In the genomic region with DNA sequence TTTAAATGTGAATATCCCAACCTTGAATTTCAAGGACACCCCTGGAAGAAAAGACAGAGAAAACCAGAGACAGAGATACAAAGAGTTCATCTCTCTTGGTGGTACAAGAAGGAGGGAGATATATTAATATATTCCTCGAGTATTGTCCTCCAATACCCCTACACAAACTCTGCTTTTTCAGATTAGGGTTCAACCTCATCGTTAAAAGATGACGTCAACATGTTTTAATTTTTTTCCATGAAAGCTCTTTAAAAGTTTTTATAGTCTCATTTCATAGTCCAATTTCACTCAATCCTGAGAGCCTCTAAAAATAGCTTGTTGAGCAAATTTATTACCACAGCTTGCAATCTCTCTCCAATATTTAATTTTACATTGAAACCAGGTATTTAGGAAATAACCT, we compare ENCODE assay signal across 34 cellular contexts. TPM values are rescaled to one million over a fixed set of nuclear protein-coding genes. Genes with fewer than 3 reads are reported as not detected.
"Had no signal": no experiment of that assay in that cellular context is flagged by ENCODE, and none has a peak within 500 bp of the region (broad histone marks: within the 10 kb centered on the region; RNA-seq: fewer than 3 reads in every experiment).

No MANE protein-coding gene starts in this region.

- ATAC-seq: activated CD4-positive, alpha-beta T cell treated with anti-CD3 and anti-CD28 coated beads for 36 hours; activated CD8-positive, alpha-beta memory T cell treated with anti-CD3 and anti-CD28 coated beads, Interleukin-2, amount 10 ng/mL, durations not matched to agents 7 days and 5 days; activated CD8-positive, alpha-beta T cell treated with anti-CD3 and anti-CD28 coated beads, Interleukin-2, amount 10 ng/mL, durations not matched to agents 7 days and 5 days; activated naive CD8-positive, alpha-beta T cell treated with anti-CD3 and anti-CD28 coated beads, Interleukin-2, amount 50 U/mL, for 24 hours; foreskin keratinocyte; gastrocnemius medialis had no signal

- H3K9me3 Mint-ChIP-seq: activated CD4-positive, alpha-beta memory T cell treated with anti-CD3 and anti-CD28 coated beads for 36 hours; activated CD4-positive, alpha-beta T cell treated with anti-CD3 and anti-CD28 coated beads, Interleukin-2, amount 10 ng/mL, durations not matched to agents 24 days and 14 days; activated naive CD4-positive, alpha-beta T cell treated with anti-CD3 and anti-CD28 coated beads for 36 hours; activated naive CD4-positive, alpha-beta T cell treated with anti-CD3 and anti-CD28 coated beads, Interleukin-2, amount 50 U/mL, for 24 hours; activated naive CD8-positive, alpha-beta T cell treated with anti-CD3 and anti-CD28 coated beads, Interleukin-2, amount 50 U/mL, for 24 hours; activated T-helper 2 cell treated with anti-CD3 and anti-CD28 coated beads, Interferon-gamma antibody, Interleukin-2, Interleukin-4, amounts not matched to agents 10 μg/mL and 5 μg/mL and 100 μg/mL, durations not matched to agents 14 hours and 24 hours and 36 hours; central memory CD8-positive, alpha-beta T cell had no signal

- H3K27ac ChIP-seq: adrenal gland, brain microvascular endothelial cell, coronary artery, dorsolateral prefrontal cortex, foreskin keratinocyte, gastrocnemius medialis had no signal

- H3K4me3 ChIP-seq: adrenal gland, coronary artery, dorsolateral prefrontal cortex, esophagus muscularis mucosa, gastrocnemius medialis had no signal

- H3K27me3 ChIP-seq: adrenal gland, brain microvascular endothelial cell, esophagus muscularis mucosa, gastrocnemius medialis had no signal

- H3K9me3 ChIP-seq: adrenal gland, esophagus muscularis mucosa, gastrocnemius medialis had no signal

- H3K4me1 Mint-ChIP-seq: activated CD4-positive, alpha-beta T cell treated with anti-CD3 and anti-CD28 coated beads for 36 hours; activated CD4-positive, alpha-beta T cell treated with anti-CD3 and anti-CD28 coated beads, Interleukin-2, amount 10 ng/mL, durations not matched to agents 24 days and 14 days; activated CD8-positive, alpha-beta memory T cell treated with anti-CD3 and anti-CD28 coated beads, Interleukin-2, amount 10 ng/mL, durations not matched to agents 7 days and 5 days; activated naive CD4-positive, alpha-beta T cell treated with anti-CD3 and anti-CD28 coated beads, Interleukin-2, amount 50 U/mL, for 24 hours; activated naive CD8-positive, alpha-beta T cell treated with anti-CD3 and anti-CD28 coated beads for 36 hours; activated naive CD8-positive, alpha-beta T cell treated with anti-CD3 and anti-CD28 coated beads, Interleukin-2, amount 50 U/mL, for 24 hours; central memory CD8-positive, alpha-beta T cell had no signal

- H3K27ac Mint-ChIP-seq: activated CD4-positive, alpha-beta memory T cell treated with anti-CD3 and anti-CD28 coated beads for 36 hours; activated CD4-positive, alpha-beta T cell treated with anti-CD3 and anti-CD28 coated beads for 36 hours; activated CD4-positive, alpha-beta T cell treated with anti-CD3 and anti-CD28 coated beads, Interleukin-2, amount 10 ng/mL, durations not matched to agents 24 days and 14 days; activated CD8-positive, alpha-beta memory T cell treated with anti-CD3 and anti-CD28 coated beads, Interleukin-2, amount 10 ng/mL, durations not matched to agents 7 days and 5 days; activated CD8-positive, alpha-beta T cell treated with anti-CD3 and anti-CD28 coated beads, Interleukin-2, amount 10 ng/mL, durations not matched to agents 7 days and 5 days; activated naive CD4-positive, alpha-beta T cell treated with anti-CD3 and anti-CD28 coated beads for 36 hours; activated naive CD4-positive, alpha-beta T cell treated with anti-CD3 and anti-CD28 coated beads, Interleukin-2, amount 50 U/mL, for 24 hours; activated naive CD8-positive, alpha-beta T cell treated with anti-CD3 and anti-CD28 coated beads for 36 hours; activated naive CD8-positive, alpha-beta T cell treated with anti-CD3 and anti-CD28 coated beads, Interleukin-2, amount 50 U/mL, for 24 hours; activated T-helper 1 cell treated with anti-CD3 and anti-CD28 coated beads, Interleukin-12 subunit alpha, Interleukin-12 subunit beta, Interleukin-2, Interleukin-4 antibody, amounts not matched to agents 30 ng/mL and 10 ng/mL and 1 ng/mL, durations not matched to agents 14 hours and 24 hours and 36 hours; activated T-helper 2 cell treated with anti-CD3 and anti-CD28 coated beads, Interferon-gamma antibody, Interleukin-2, Interleukin-4, amounts not matched to agents 10 μg/mL and 5 μg/mL and 100 μg/mL, durations not matched to agents 14 hours and 24 hours and 36 hours; dendritic cell treated with granulocyte-macrophage colony-stimulating factor and Interleukin-4, amounts not matched to agents 40 ng/mL and 50 ng/mL, for 4 days had no signal

- DNase-seq: activated CD4-positive, alpha-beta memory T cell treated with anti-CD3 and anti-CD28 coated beads for 36 hours; activated CD4-positive, alpha-beta T cell treated with anti-CD3 and anti-CD28 coated beads for 36 hours; activated CD4-positive, alpha-beta T cell treated with anti-CD3 and anti-CD28 coated beads, Interleukin-2, amount 10 ng/mL, durations not matched to agents 24 days and 14 days; activated CD4-positive, CD25-positive, alpha-beta regulatory T cell; activated CD4-positive, CD25-positive, alpha-beta regulatory T cell treated with anti-CD3 and anti-CD28 coated beads, Interleukin-2, amount 50 U/mL, for 72 hours; activated CD8-positive, alpha-beta memory T cell treated with anti-CD3 and anti-CD28 coated beads, Interleukin-2, amount 10 ng/mL, durations not matched to agents 7 days and 5 days; activated CD8-positive, alpha-beta memory T cell treated with anti-CD3 and anti-CD28 coated beads, Interleukin-2, amount 50 U/mL, for 4 hours; activated CD8-positive, alpha-beta T cell treated with anti-CD3 and anti-CD28 coated beads, Interleukin-2, amount 10 ng/mL, durations not matched to agents 7 days and 5 days; activated effector memory CD4-positive, alpha-beta T cell treated with anti-CD3 and anti-CD28 coated beads, Interleukin-2, amount 50 U/mL, for 16 hours; activated naive CD4-positive, alpha-beta T cell treated with anti-CD3 and anti-CD28 coated beads for 36 hours; activated naive CD8-positive, alpha-beta T cell treated with anti-CD3 and anti-CD28 coated beads for 36 hours; activated naive CD8-positive, alpha-beta T cell treated with anti-CD3 and anti-CD28 coated beads, Interleukin-2, amount 50 U/mL, for 24 hours; activated T-cell treated with anti-CD3 and anti-CD28 coated beads, Interleukin-2, amount 50 U/mL, for 1 hour; activated T-cell treated with anti-CD3 and anti-CD28 coated beads, Interleukin-2, amount 50 U/mL, for 48 hours; adrenal gland; amygdala; aorta; brain microvascular endothelial cell; dorsolateral prefrontal cortex; effector memory CD4-positive, alpha-beta T cell; erythroblast; foreskin keratinocyte; gastrocnemius medialis; T-helper 2 cell had no signal

- H3K36me3 ChIP-seq: adrenal gland, brain microvascular endothelial cell, esophagus muscularis mucosa, gastrocnemius medialis had no signal

- H3K36me3 Mint-ChIP-seq: activated CD4-positive, alpha-beta memory T cell treated with anti-CD3 and anti-CD28 coated beads for 36 hours; activated CD8-positive, alpha-beta memory T cell treated with anti-CD3 and anti-CD28 coated beads, Interleukin-2, amount 10 ng/mL, durations not matched to agents 7 days and 5 days; activated naive CD4-positive, alpha-beta T cell treated with anti-CD3 and anti-CD28 coated beads, Interleukin-2, amount 50 U/mL, for 24 hours; activated naive CD8-positive, alpha-beta T cell treated with anti-CD3 and anti-CD28 coated beads for 36 hours had no signal

- H3K4me3 Mint-ChIP-seq: activated CD4-positive, alpha-beta memory T cell treated with anti-CD3 and anti-CD28 coated beads for 36 hours; activated CD4-positive, alpha-beta T cell treated with anti-CD3 and anti-CD28 coated beads for 36 hours; activated CD4-positive, alpha-beta T cell treated with anti-CD3 and anti-CD28 coated beads, Interleukin-2, amount 10 ng/mL, durations not matched to agents 24 days and 14 days; activated CD8-positive, alpha-beta memory T cell treated with anti-CD3 and anti-CD28 coated beads, Interleukin-2, amount 10 ng/mL, durations not matched to agents 7 days and 5 days; activated CD8-positive, alpha-beta T cell treated with anti-CD3 and anti-CD28 coated beads, Interleukin-2, amount 10 ng/mL, durations not matched to agents 7 days and 5 days; activated naive CD4-positive, alpha-beta T cell treated with anti-CD3 and anti-CD28 coated beads for 36 hours; activated naive CD4-positive, alpha-beta T cell treated with anti-CD3 and anti-CD28 coated beads, Interleukin-2, amount 50 U/mL, for 24 hours; activated naive CD8-positive, alpha-beta T cell treated with anti-CD3 and anti-CD28 coated beads for 36 hours; activated naive CD8-positive, alpha-beta T cell treated with anti-CD3 and anti-CD28 coated beads, Interleukin-2, amount 50 U/mL, for 24 hours; activated T-helper 1 cell treated with anti-CD3 and anti-CD28 coated beads, Interleukin-12 subunit alpha, Interleukin-12 subunit beta, Interleukin-2, Interleukin-4 antibody, amounts not matched to agents 30 ng/mL and 10 ng/mL and 1 ng/mL, durations not matched to agents 14 hours and 24 hours and 36 hours; central memory CD8-positive, alpha-beta T cell; dendritic cell treated with granulocyte-macrophage colony-stimulating factor and Interleukin-4, amounts not matched to agents 40 ng/mL and 50 ng/mL, for 4 days had no signal

- H3K4me1 ChIP-seq: adrenal gland, foreskin keratinocyte had no signal

- H3K27me3 Mint-ChIP-seq: activated CD4-positive, alpha-beta T cell treated with anti-CD3 and anti-CD28 coated beads, Interleukin-2, amount 10 ng/mL, durations not matched to agents 24 days and 14 days had no signal

RNA-seq across cellular contexts. Expression of a gene that starts 19.4 kb away (rescaled TPM):
- total RNA-seq: activated CD4-positive, alpha-beta memory T cell treated with anti-CD3 and anti-CD28 coated beads for 36 hours; activated CD4-positive, alpha-beta T cell treated with anti-CD3 and anti-CD28 coated beads for 36 hours; activated CD4-positive, alpha-beta T cell treated with anti-CD3 and anti-CD28 coated beads, Interleukin-2, amount 10 ng/mL, durations not matched to agents 24 days and 14 days; activated CD8-positive, alpha-beta memory T cell treated with anti-CD3 and anti-CD28 coated beads for 36 hours; activated CD8-positive, alpha-beta memory T cell treated with anti-CD3 and anti-CD28 coated beads, Interleukin-2, amount 10 ng/mL, durations not matched to agents 7 days and 5 days; activated CD8-positive, alpha-beta T cell treated with anti-CD3 and anti-CD28 coated beads, Interleukin-2, amount 10 ng/mL, durations not matched to agents 7 days and 5 days; activated naive CD4-positive, alpha-beta T cell treated with anti-CD3 and anti-CD28 coated beads for 36 hours; activated naive CD8-positive, alpha-beta T cell treated with anti-CD3 and anti-CD28 coated beads for 36 hours; activated T-helper 1 cell treated with anti-CD3 and anti-CD28 coated beads, Interleukin-12 subunit alpha, Interleukin-12 subunit beta, Interleukin-2, Interleukin-4 antibody, amounts not matched to agents 30 ng/mL and 10 ng/mL and 1 ng/mL, durations not matched to agents 14 hours and 24 hours and 36 hours; activated T-helper 2 cell treated with anti-CD3 and anti-CD28 coated beads, Interferon-gamma antibody, Interleukin-2, Interleukin-4, amounts not matched to agents 10 μg/mL and 5 μg/mL and 100 μg/mL, durations not matched to agents 14 hours and 24 hours and 36 hours; bronchial epithelial cell; T-helper 1 cell treated with Interleukin-12 subunit alpha and Interleukin-12 subunit beta and Interleukin-4 antibody, amounts not matched to agents 30 ng/mL and 1 ng/mL, for 36 hours had no signal
